8 cellular contexts compared by ENCODE assay signal in the genomic region with DNA sequence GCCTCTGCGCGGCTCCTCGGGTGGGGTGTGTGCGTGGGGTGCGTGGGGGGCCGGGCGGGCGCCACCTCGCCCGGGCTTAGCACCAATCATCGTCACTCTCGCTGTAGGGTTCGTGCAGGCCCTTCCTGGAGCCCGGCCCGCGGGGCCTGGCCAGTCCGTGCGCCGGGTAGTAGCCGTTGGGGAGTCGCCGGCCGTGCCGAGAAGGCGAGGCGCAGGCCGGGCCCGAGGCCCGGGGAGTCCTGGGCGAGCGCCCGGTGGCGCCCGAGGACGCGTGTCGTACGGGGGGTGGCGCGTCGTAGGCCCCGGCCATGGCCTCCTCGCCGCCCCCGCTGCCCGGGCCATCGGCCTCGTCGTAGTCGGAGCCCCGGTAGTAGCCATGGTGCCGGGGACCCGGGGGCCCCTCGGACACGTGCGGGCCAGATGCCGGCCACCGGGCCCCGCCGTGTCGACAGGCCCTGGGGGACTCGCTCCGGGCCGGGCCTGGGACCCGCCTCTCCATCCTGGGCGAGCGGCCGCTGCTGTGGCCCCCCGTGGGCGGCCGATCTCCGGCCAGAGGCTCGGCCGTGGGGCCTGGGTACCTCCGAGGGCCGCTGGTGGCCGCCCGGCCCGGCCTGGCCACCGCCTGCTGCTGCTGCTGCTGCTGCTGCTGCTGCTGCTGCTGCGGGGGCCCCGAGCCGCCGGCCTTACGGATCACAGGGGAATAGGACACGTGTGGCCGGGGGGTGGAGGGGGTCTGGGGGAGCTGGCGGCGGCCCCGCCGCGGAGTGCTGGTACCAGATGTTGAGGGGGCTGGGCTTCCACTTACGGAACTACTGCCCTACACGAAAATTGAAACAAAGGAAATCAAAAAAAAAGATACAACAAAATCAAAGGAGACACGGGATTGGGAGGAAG. TPM values are rescaled to one million over a fixed set of nuclear protein-coding genes. Genes with fewer than 3 reads are reported as not detected.
DNase-seq lines count a peak whose midpoint lies in the region; ATAC-seq and TF ChIP-seq lines count a peak whose summit lies in the region.

No MANE protein-coding gene starts in this region.

- intact Hi-C loops in body of pancreas (cut with DNase I) = no loop called here

- in situ Hi-C loops in GM13977 (cut with MboI; ENCODE audit: low pct_unique_long_range_greater_than_20kb, low sequenced_read_pairs, unreplicated experiment) = loop anchor here (10.0 kb wide), 1 partner anchor 47 kb away; no protein-coding TSS in a partner anchor

- H3K36me3 ChIP-seq in SU-DHL-6 (ENCODE audit: low read length) (no peaks in the 10 kb centered on the region), skeletal muscle tissue (ENCODE audit: control insufficient read depth in 3 of 3, insufficient read depth in 3 of 3, low read length in 3 of 3) (no peaks in the 10 kb centered on the region), body of pancreas (replicated peaks in 1 of 2; ENCODE audit: insufficient read depth in 1 of 2, low read depth in 2 of 2) (no peaks in the 10 kb centered on the region)

- no peaks in the 10 kb centered on the region for H3K9me2 ChIP-seq in SU-DHL-6 (replicated peaks; ENCODE audit: insufficient read depth, low read length)

- ATAC-seq in body of pancreas (no peak), HG03039 (IDR thresholded peaks at IDR 0.05; ENCODE audit: unreplicated experiment) (no peak)

- H3K27ac ChIP-seq in SU-DHL-6 (ENCODE audit: low read depth, low read length) (no peak overlapping the region), skeletal muscle tissue (ENCODE audit: low read depth, low read length) (peak overlapping the region; percentile 66), body of pancreas (peak overlapping the region in 1 of 4 donors; percentile 34)

- H3K9ac ChIP-seq in SU-DHL-6 (ENCODE audit: low read length) (0 out of 2 replicates have a peak overlapping the region, but pooled peaks have one; percentile 16), skeletal muscle tissue (ENCODE audit: low read depth in 1 of 3, low read length in 3 of 3) (peak overlapping the region in 2 of 3 donors; percentile 23 to 66)

- H3F3A ChIP-seq in SU-DHL-6 (ENCODE audit: insufficient read depth) = no peaks in the 10 kb centered on the region

- H3K27me3 ChIP-seq in SU-DHL-6 (ENCODE audit: low read length) (no peaks in the 10 kb centered on the region), skeletal muscle tissue (ENCODE audit: control insufficient read depth in 3 of 3, insufficient read depth in 3 of 3, low read length in 3 of 3) (peaks cover 0 to 6% (median 0%) of the 10 kb centered on the region in 3 donors), body of pancreas (no peaks in the 10 kb centered on the region)

- no peak for TF ChIP-seq POLR2A in body of pancreas (IDR thresholded peaks at IDR 0.05)

- WGBS in body of pancreas, 2 donors = 63 to 72% methylated on average over 15 to 72 of the region's 95 CpGs

- TF ChIP-seq CTCF in GM13977 (IDR thresholded peaks at IDR 0.05; ENCODE audit: extremely low read depth, insufficient read depth, missing control alignments) = no peak
- no peak for TF ChIP-seq CTCF in SU-DHL-6 (IDR thresholded peaks at IDR 0.05; ENCODE audit: insufficient read depth, low read length, poor library complexity, severe bottlenecking)
- no peak for TF ChIP-seq CTCF in fibroblast of the aortic adventitia (IDR thresholded peaks at IDR 0.05; ENCODE audit: insufficient read depth, low read length)
- TF ChIP-seq CTCF in body of pancreas (IDR thresholded peaks at IDR 0.05) = no peak

- H3K4me3 ChIP-seq in SU-DHL-6 (ENCODE audit: insufficient read depth, low read length, poor library complexity, severe bottlenecking) = no peak overlapping the region
- no peak overlapping the region for H3K4me3 ChIP-seq in fibroblast of the aortic adventitia (ENCODE audit: low read depth, low read length)
- H3K4me3 ChIP-seq in skeletal muscle tissue (ENCODE audit: low read length in 3 of 3) = peak overlapping the region; percentile 20 to 62 (median 24)
- H3K4me3 ChIP-seq in body of pancreas = no peak overlapping the region

- H4K20me1 ChIP-seq in SU-DHL-6 (ENCODE audit: low read depth, low read length) = no peaks in the 10 kb centered on the region

- H3K4me1 ChIP-seq in skeletal muscle tissue (ENCODE audit: control insufficient read depth in 3 of 3, insufficient read depth in 3 of 3, low read length in 3 of 3) (no peaks in the 10 kb centered on the region), body of pancreas (no peaks in the 10 kb centered on the region)

- peak overlapping the region; percentile 46 for H3K4me2 ChIP-seq in SU-DHL-6 (ENCODE audit: low read depth, low read length, poor library complexity, severe bottlenecking)

- DNase-seq in GM13977 (ENCODE audit: low spot score) = peak; percentile 83
- DNase-seq in fibroblast of the aortic adventitia (ENCODE audit: low read depth) = peak; percentile 6
- no peak for DNase-seq in body of pancreas
- DNase-seq in NK-92 treated with Interleukin-12 subunit alpha and Interleukin-12 subunit beta, amount 100 ng/mL, for 24 hours (lab: John Stamatoyannopoulos, UW) = no peak
- no peak for DNase-seq in NCI-H2029 treated with DMSO at 0.1 percent for 48 hours (lab: John Stamatoyannopoulos, UW)

- H2AFZ ChIP-seq in SU-DHL-6 (ENCODE audit: low read depth, low read length, severe bottlenecking) = no peak overlapping the region

- H3K79me2 ChIP-seq in SU-DHL-6 (ENCODE audit: insufficient read depth, low read length) = no peaks in the 10 kb centered on the region

- H3K9me3 ChIP-seq in SU-DHL-6 (ENCODE audit: insufficient read depth, low read length) = no peaks in the 10 kb centered on the region
- no peaks in the 10 kb centered on the region for H3K9me3 ChIP-seq in skeletal muscle tissue (ENCODE audit: control insufficient read depth in 3 of 3, low read length in 3 of 3)
- no peaks in the 10 kb centered on the region for H3K9me3 ChIP-seq in body of pancreas

RNA-seq across cellular contexts. Expression of gene IER2, which starts 57.3 kb away (rescaled TPM):
- total RNA-seq in fibroblast of the aortic adventitia (ENCODE audit: low replicate concordance) (20.3 and 43.5 TPM in 2 replicates), skeletal muscle tissue (23.5 TPM), body of pancreas (100 to 1,000 TPM; 162 to 857 TPM)

RNA-seq across cellular contexts. Expression of gene STX10, which starts 57.3 kb away (rescaled TPM):
- total RNA-seq in fibroblast of the aortic adventitia (ENCODE audit: low replicate concordance) = 62.7 and 122 TPM in 2 replicates
- 24.5 TPM for total RNA-seq in skeletal muscle tissue
- total RNA-seq in body of pancreas = 10 to 100 TPM; 54.2 to 65.3 TPM

Comparison
In these comparisons a context has a peak if more than half of its experiments do, and no peak if none do; other contexts are left out.
1. DNase-seq: peak in GM13977 (single experiment) and fibroblast of the aortic adventitia (single experiment); none in body of pancreas (0 of 4), NK-92 treated with Interleukin-12 subunit alpha and Interleukin-12 subunit beta, amount 100 ng/mL, for 24 hours (single experiment) and NCI-H2029 treated with DMSO at 0.1 percent for 48 hours (single experiment).
2. H3K4me3 ChIP-seq: peak in skeletal muscle tissue (3 of 3); none in SU-DHL-6 (single experiment), fibroblast of the aortic adventitia (single experiment) and body of pancreas (0 of 2).